8 cellular contexts compared by ENCODE assay signal in genomic region chr15:42272768-42273098, GRCh38. TPM values are rescaled to one million over a fixed set of nuclear protein-coding genes. Genes with fewer than 3 reads are reported as not detected.
DNase-seq lines count a peak whose midpoint lies in the region; ATAC-seq and TF ChIP-seq lines count a peak whose summit lies in the region.

No MANE protein-coding gene starts in this region.

- H3K27ac Mint-ChIP-seq in activated naive CD4-positive, alpha-beta T cell treated with anti-CD3 and anti-CD28 coated beads, Interleukin-2, amount 50 U/mL, for 24 hours: peak overlapping the region; percentile 100

- H3K27me3 ChIP-seq in lower lobe of right lung (ENCODE audit: low read depth): no peaks in the 10 kb centered on the region
- no peaks in the 10 kb centered on the region for H3K27me3 ChIP-seq in upper lobe of left lung

- no peak for TF ChIP-seq EP300 in upper lobe of left lung (IDR thresholded peaks at IDR 0.05)

- no peaks in the 10 kb centered on the region for H3K27me3 Mint-ChIP-seq in activated naive CD4-positive, alpha-beta T cell treated with anti-CD3 and anti-CD28 coated beads, Interleukin-2, amount 50 U/mL, for 24 hours

- TF ChIP-seq CTCF in astrocyte of the spinal cord (IDR thresholded peaks at IDR 0.05; ENCODE audit: low read depth, low read length) (no peak), lower lobe of right lung (IDR thresholded peaks at IDR 0.05) (no peak), upper lobe of left lung (IDR thresholded peaks at IDR 0.05) (no peak)

- H3K4me3 ChIP-seq in astrocyte of the spinal cord (ENCODE audit: low read depth, low read length): peak overlapping the region; percentile 83
- peak overlapping the region; percentile 70 for H3K4me3 ChIP-seq in lower lobe of right lung
- H3K4me3 ChIP-seq in upper lobe of left lung: peak overlapping the region; percentile 54 to 69 (median 62)

- H3K9me3 ChIP-seq in lower lobe of right lung (no peaks in the 10 kb centered on the region), upper lobe of left lung (no peaks in the 10 kb centered on the region)

- peaks cover 4% of the 10 kb centered on the region for H3K36me3 Mint-ChIP-seq in activated naive CD4-positive, alpha-beta T cell treated with anti-CD3 and anti-CD28 coated beads, Interleukin-2, amount 50 U/mL, for 24 hours

- H3K27ac ChIP-seq in lower lobe of right lung: peak overlapping the region; percentile 96
- H3K27ac ChIP-seq in upper lobe of left lung: peak overlapping the region; percentile 95 to 99 (median 96)

- ATAC-seq in lower lobe of right lung (no peak), upper lobe of left lung (ENCODE audit: low FRiP score in 2 of 2) (no peak), HG03095 (IDR thresholded peaks at IDR 0.05; ENCODE audit: unreplicated experiment) (no peak)

- H3K4me1 ChIP-seq in lower lobe of right lung: peaks cover 64% of the 10 kb centered on the region
- H3K4me1 ChIP-seq in upper lobe of left lung: peaks cover 38 to 60% (median 51%) of the 10 kb centered on the region in 4 donors

- H3K36me3 ChIP-seq in lower lobe of right lung: peaks cover 16% of the 10 kb centered on the region
- peaks cover 0 to 12% (median 3%) of the 10 kb centered on the region in 4 donors for H3K36me3 ChIP-seq in upper lobe of left lung

- WGBS in upper lobe of left lung, 2 donors: 0 to 1% methylated on average over 9 of the region's 9 CpGs

- H3K4me3 Mint-ChIP-seq in activated naive CD4-positive, alpha-beta T cell treated with anti-CD3 and anti-CD28 coated beads, Interleukin-2, amount 50 U/mL, for 24 hours: peak overlapping the region; percentile 96

- in situ Hi-C loops in astrocyte of the spinal cord (cut with HindIII; ENCODE audit: low sequenced_read_pairs): no loop called here

- no peaks in the 10 kb centered on the region for H3K9me3 Mint-ChIP-seq in activated naive CD4-positive, alpha-beta T cell treated with anti-CD3 and anti-CD28 coated beads, Interleukin-2, amount 50 U/mL, for 24 hours

- H3K4me1 Mint-ChIP-seq in activated naive CD4-positive, alpha-beta T cell treated with anti-CD3 and anti-CD28 coated beads, Interleukin-2, amount 50 U/mL, for 24 hours: peaks cover 66% of the 10 kb centered on the region

- DNase-seq in activated naive CD4-positive, alpha-beta T cell (lab: John Stamatoyannopoulos, UW): no peak
- DNase-seq in astrocyte of the spinal cord (ENCODE audit: low read depth, low spot score) (no peak), lower lobe of right lung (no peak), upper lobe of left lung (no peak), HuH-7.5 (ENCODE audit: low spot score) (no peak), UCSD-AML1 (lab: John Stamatoyannopoulos, UW; ENCODE audit: unreplicated experiment) (no peak)

- intact Hi-C loops in lower lobe of right lung (cut with DNase I): no loop called here

- peak in 1 of 4 donors; percentile 46 for TF ChIP-seq POLR2A in upper lobe of left lung (IDR thresholded peaks at IDR 0.05)

RNA-seq across cellular contexts. Expression of gene GANC, which starts 0.3 kb away (rescaled TPM):
- total RNA-seq in lower lobe of right lung: 122 TPM
- total RNA-seq in upper lobe of left lung: 100 to 1,000 TPM in 3 of 6 donors, 10 to 100 TPM in 3; 67.3 to 295 (median 99.8) TPM

RNA-seq across cellular contexts. Expression of gene TMEM87A, which starts 0.5 kb away (rescaled TPM):
- total RNA-seq in lower lobe of right lung (129 TPM), upper lobe of left lung (100 to 1,000 TPM in 4 of 6 donors, 10 to 100 TPM in 2; 50.2 to 242 (median 119) TPM)
